Comparison of ENCODE assay signal across 10 cellular contexts in genomic region chr16:15639061-15639568, GRCh38. TPM values are rescaled to one million over a fixed set of nuclear protein-coding genes. Genes with fewer than 3 reads are reported as not detected.
DNase-seq lines count a peak whose midpoint lies in the region; ATAC-seq and TF ChIP-seq lines count a peak whose summit lies in the region.
"Had no signal": no experiment of that assay in that cellular context is flagged by ENCODE, and none has a peak within 500 bp of the region (broad histone marks: within the 10 kb centered on the region; RNA-seq: fewer than 3 reads in every experiment).

No MANE protein-coding gene starts in this region.

- H3K36me3 Mint-ChIP-seq in activated CD4-positive, alpha-beta T cell treated with anti-CD3 and anti-CD28 coated beads, Interleukin-2, amount 10 ng/mL, durations not matched to agents 24 days and 14 days (ENCODE audit: low read depth) = peaks cover 53% of the 10 kb centered on the region
- H3K36me3 Mint-ChIP-seq in activated naive CD8-positive, alpha-beta T cell treated with anti-CD3 and anti-CD28 coated beads, Interleukin-2, amount 10 ng/mL, durations not matched to agents 7 days and 5 days = peaks cover 37% of the 10 kb centered on the region
- H3K36me3 Mint-ChIP-seq in stimulated activated naive B cell treated with anti-CD40 and anti-IgM and Interleukin-4, amounts not matched to agents 10 μg/mL and 1 μg/mL and 100 μg/mL, for 72 hours = peaks cover 33 to 48% of the 10 kb centered on the region in 2 donors
- H3K36me3 Mint-ChIP-seq in progenitor cell of endocrine pancreas (ENCODE audit: insufficient read depth) (peaks cover 20% of the 10 kb centered on the region), H9 (ENCODE audit: insufficient read depth in 1 of 3, low read depth in 3 of 3) (peaks cover 17 to 45% (median 45%) of the 10 kb centered on the region in 3 experiments; a peak in 6 of 7 replicates)

- no peak overlapping the region for H4K91ac ChIP-seq in H9 (ENCODE audit: insufficient read length, low read depth, low read length)

- H2BK12ac ChIP-seq in H9 (ENCODE audit: insufficient read length, low read depth, low read length) = no peak overlapping the region

- no peaks in the 10 kb centered on the region for H3K9me3 ChIP-seq in H9 (ENCODE audit: control insufficient read depth, low read depth, low read length)

- no peak overlapping the region for H3K27ac ChIP-seq in H9 (ENCODE audit: insufficient read length, low read depth, low read length)

- H3K4me1 Mint-ChIP-seq in activated CD4-positive, alpha-beta T cell treated with anti-CD3 and anti-CD28 coated beads, Interleukin-2, amount 10 ng/mL, durations not matched to agents 24 days and 14 days = peaks cover 67% of the 10 kb centered on the region
- H3K4me1 Mint-ChIP-seq in activated naive CD8-positive, alpha-beta T cell treated with anti-CD3 and anti-CD28 coated beads, Interleukin-2, amount 10 ng/mL, durations not matched to agents 7 days and 5 days = peaks cover 59% of the 10 kb centered on the region
- H3K4me1 Mint-ChIP-seq in stimulated activated naive B cell treated with anti-CD40 and anti-IgM and Interleukin-4, amounts not matched to agents 10 μg/mL and 1 μg/mL and 100 μg/mL, for 72 hours = peaks cover 46 to 84% of the 10 kb centered on the region in 2 donors
- peaks cover 17% of the 10 kb centered on the region for H3K4me1 Mint-ChIP-seq in progenitor cell of endocrine pancreas (ENCODE audit: low read depth)
- peaks cover 13 to 15% of the 10 kb centered on the region in 2 experiments for H3K4me1 Mint-ChIP-seq in H9

- no peaks in the 10 kb centered on the region for H3K27me3 ChIP-seq in H9 (ENCODE audit: insufficient read depth, low read length)

- intact Hi-C loops in activated CD4-positive, alpha-beta T cell treated with anti-CD3 and anti-CD28 coated beads, Interleukin-2, amount 10 ng/mL, durations not matched to agents 24 days and 14 days (cut with micrococcal nuclease) = loop anchor here (1.0 to 5.0 kb wide), 3 partner anchors 48 to 212 kb away; no protein-coding TSS in a partner anchor

- TF ChIP-seq CTCF in progenitor cell of endocrine pancreas (IDR thresholded peaks at IDR 0.05; ENCODE audit: unreplicated experiment) = no peak
- no peak for TF ChIP-seq CTCF in H9 (conservative IDR thresholded peaks at IDR 0.05)

- no peak overlapping the region for H2BK5ac ChIP-seq in H9 (ENCODE audit: insufficient read length, low read length)

- no peaks in the 10 kb centered on the region for H3K27me3 Mint-ChIP-seq in activated CD4-positive, alpha-beta T cell treated with anti-CD3 and anti-CD28 coated beads, Interleukin-2, amount 10 ng/mL, durations not matched to agents 24 days and 14 days
- H3K27me3 Mint-ChIP-seq in activated naive CD8-positive, alpha-beta T cell treated with anti-CD3 and anti-CD28 coated beads, Interleukin-2, amount 10 ng/mL, durations not matched to agents 7 days and 5 days = no peaks in the 10 kb centered on the region
- H3K27me3 Mint-ChIP-seq in stimulated activated naive B cell treated with anti-CD40 and anti-IgM and Interleukin-4, amounts not matched to agents 10 μg/mL and 1 μg/mL and 100 μg/mL, for 72 hours = no peaks in the 10 kb centered on the region
- H3K27me3 Mint-ChIP-seq in progenitor cell of endocrine pancreas = no peaks in the 10 kb centered on the region
- no peaks in the 10 kb centered on the region for H3K27me3 Mint-ChIP-seq in H9 (ENCODE audit: low read depth)

- H2BK15ac ChIP-seq in H9 (ENCODE audit: low read depth, low read length) = no peak overlapping the region

- peaks cover 6% of the 10 kb centered on the region for H3K79me2 ChIP-seq in H9 (ENCODE audit: insufficient read depth, low read length)

- peaks cover 3% of the 10 kb centered on the region for H3K79me1 ChIP-seq in H9 (ENCODE audit: insufficient read depth, low read depth, low read length, poor library complexity, severe bottlenecking)

- H3T11ph ChIP-seq in H9 (ENCODE audit: low read length) = no peak overlapping the region

- H3K56ac ChIP-seq in H9 (ENCODE audit: insufficient read length, low read depth, low read length) = no peak overlapping the region

- H2AFZ ChIP-seq in H9 (ENCODE audit: low read length) = no peak overlapping the region

- no peak overlapping the region for H2AK5ac ChIP-seq in H9 (ENCODE audit: insufficient read length, low read length)

- no peak overlapping the region for H2BK120ac ChIP-seq in H9 (ENCODE audit: low read depth, low read length, poor library complexity, severe bottlenecking)

- H3K4me1 ChIP-seq in H9 (ENCODE audit: insufficient read depth, low read length) = no peaks in the 10 kb centered on the region

- H3K23me2 ChIP-seq in H9 (ENCODE audit: insufficient read length, low read depth, low read length, poor library complexity, severe bottlenecking) = peaks cover 4% of the 10 kb centered on the region

- DNase-seq in activated CD4-positive, alpha-beta T cell treated with anti-CD3 and anti-CD28 coated beads, Interleukin-2, amount 10 ng/mL, durations not matched to agents 24 days and 14 days = no peak
- DNase-seq in activated CD4-positive, alpha-beta T cell treated with anti-CD3 and anti-CD28 coated beads for 4 hours = no peak
- peak; percentile 38 for DNase-seq in activated CD4-positive, CD25-positive, alpha-beta regulatory T cell treated with anti-CD3 and anti-CD28 coated beads, Interleukin-2, amount 50 U/mL, for 72 hours
- no peak for DNase-seq in activated naive CD8-positive, alpha-beta T cell treated with anti-CD3 and anti-CD28 coated beads, Interleukin-2, amount 10 ng/mL, durations not matched to agents 7 days and 5 days
- DNase-seq in stimulated activated naive B cell treated with anti-CD40 and anti-IgM and Interleukin-4, amounts not matched to agents 10 μg/mL and 1 μg/mL and 100 μg/mL, for 72 hours = peak; percentile 38
- DNase-seq in progenitor cell of endocrine pancreas (ENCODE audit: low spot score, unreplicated experiment) (no peak), H9 (no peak)
- DNase-seq: DMS53 had no signal

- H3K4me3 Mint-ChIP-seq in activated CD4-positive, alpha-beta T cell treated with anti-CD3 and anti-CD28 coated beads, Interleukin-2, amount 10 ng/mL, durations not matched to agents 24 days and 14 days = peak overlapping the region; percentile 67
- peak overlapping the region; percentile 69 for H3K4me3 Mint-ChIP-seq in activated naive CD8-positive, alpha-beta T cell treated with anti-CD3 and anti-CD28 coated beads, Interleukin-2, amount 10 ng/mL, durations not matched to agents 7 days and 5 days
- peak overlapping the region; percentile 68 to 73 for H3K4me3 Mint-ChIP-seq in stimulated activated naive B cell treated with anti-CD40 and anti-IgM and Interleukin-4, amounts not matched to agents 10 μg/mL and 1 μg/mL and 100 μg/mL, for 72 hours
- H3K4me3 Mint-ChIP-seq in progenitor cell of endocrine pancreas (ENCODE audit: low read depth) (no peak overlapping the region), H9 (no peak overlapping the region)

- peak overlapping the region; percentile 92 for H3K27ac Mint-ChIP-seq in activated CD4-positive, alpha-beta T cell treated with anti-CD3 and anti-CD28 coated beads, Interleukin-2, amount 10 ng/mL, durations not matched to agents 24 days and 14 days
- H3K27ac Mint-ChIP-seq in activated naive CD8-positive, alpha-beta T cell treated with anti-CD3 and anti-CD28 coated beads, Interleukin-2, amount 10 ng/mL, durations not matched to agents 7 days and 5 days = peak overlapping the region; percentile 83
- peak overlapping the region; percentile 96 for H3K27ac Mint-ChIP-seq in stimulated activated naive B cell treated with anti-CD40 and anti-IgM and Interleukin-4, amounts not matched to agents 10 μg/mL and 1 μg/mL and 100 μg/mL, for 72 hours
- H3K27ac Mint-ChIP-seq in progenitor cell of endocrine pancreas = no peak overlapping the region
- H3K27ac Mint-ChIP-seq in H9 = no peak overlapping the region

- H3K9me3 Mint-ChIP-seq in activated CD4-positive, alpha-beta T cell treated with anti-CD3 and anti-CD28 coated beads, Interleukin-2, amount 10 ng/mL, durations not matched to agents 24 days and 14 days = peaks cover 6% of the 10 kb centered on the region
- H3K9me3 Mint-ChIP-seq in activated naive CD8-positive, alpha-beta T cell treated with anti-CD3 and anti-CD28 coated beads, Interleukin-2, amount 10 ng/mL, durations not matched to agents 7 days and 5 days = no peaks in the 10 kb centered on the region
- no peaks in the 10 kb centered on the region for H3K9me3 Mint-ChIP-seq in stimulated activated naive B cell treated with anti-CD40 and anti-IgM and Interleukin-4, amounts not matched to agents 10 μg/mL and 1 μg/mL and 100 μg/mL, for 72 hours
- H3K9me3 Mint-ChIP-seq in progenitor cell of endocrine pancreas (ENCODE audit: low read depth) (no peaks in the 10 kb centered on the region), H9 (no peaks in the 10 kb centered on the region)

- H3K23ac ChIP-seq in H9 (ENCODE audit: insufficient read length, low read depth, low read length) = no peak overlapping the region

- ATAC-seq in activated naive CD8-positive, alpha-beta T cell treated with anti-CD3 and anti-CD28 coated beads, Interleukin-2, amount 10 ng/mL, durations not matched to agents 7 days and 5 days (ENCODE audit: low read depth) = no peak
- peak; percentile 49 to 51 for ATAC-seq in stimulated activated naive B cell treated with anti-CD40 and anti-IgM and Interleukin-4, amounts not matched to agents 10 μg/mL and 1 μg/mL and 100 μg/mL, for 72 hours (replicated peaks)
- ATAC-seq in GM19467 (IDR thresholded peaks at IDR 0.05; ENCODE audit: unreplicated experiment) = no peak
- ATAC-seq: Panc1 had no signal

- H2BK20ac ChIP-seq in H9 (ENCODE audit: low read depth, low read length, poor library complexity, severe bottlenecking) = no peak overlapping the region

- WGBS in H9 (ENCODE audit: extremely low coverage, insufficient read length, low lambda C conversion rate) = no CpG with 5 or more reads among the region's 11 CpGs

- no peak overlapping the region for H3K4ac ChIP-seq in H9 (ENCODE audit: low read depth, low read length)

- POLR2A ChIA-PET in activated naive CD8-positive, alpha-beta T cell treated with anti-CD3 and anti-CD28 coated beads, Interleukin-2, amount 10 ng/mL, durations not matched to agents 7 days and 5 days (lab: Charles Lee) = interaction anchor here (0.6 kb wide), 1 partner anchor 18 kb away, joined by 3 read pairs; no protein-coding TSS in a partner anchor

- no peak overlapping the region for H4K8ac ChIP-seq in H9 (replicated peaks; ENCODE audit: insufficient read length, low read depth, low read length)

- H3K14ac ChIP-seq in H9 (ENCODE audit: insufficient read depth, low read length) = no peak overlapping the region

- no peak overlapping the region for H3K9ac ChIP-seq in H9 (ENCODE audit: extremely low read depth, insufficient read length, low read length)

- H3K18ac ChIP-seq in H9 (ENCODE audit: insufficient read length, low read depth, low read length) = no peak overlapping the region

- H4K20me1 ChIP-seq in H9 (ENCODE audit: control insufficient read depth, insufficient read depth, insufficient read length) = no peaks in the 10 kb centered on the region

- H4K5ac ChIP-seq in H9 (ENCODE audit: insufficient read length, low read depth, low read length) = no peak overlapping the region

- H3K4me2 ChIP-seq in H9 (ENCODE audit: insufficient read depth, insufficient read length, low read length) = no peak overlapping the region

RNA-seq across cellular contexts. Expression of gene MARF1, which starts 3.8 kb away (rescaled TPM):
- total RNA-seq in activated CD4-positive, alpha-beta T cell treated with anti-CD3 and anti-CD28 coated beads, Interleukin-2, amount 10 ng/mL, durations not matched to agents 24 days and 14 days = 55.6 and 56.2 TPM in 2 replicates
- 100 to 1,000 TPM; 111 to 114 TPM for total RNA-seq in activated naive CD8-positive, alpha-beta T cell treated with anti-CD3 and anti-CD28 coated beads, Interleukin-2, amount 10 ng/mL, durations not matched to agents 7 days and 5 days
- total RNA-seq in progenitor cell of endocrine pancreas (67.5 and 71.9 TPM in 2 replicates), H9 (2021) (22.3 and 23.3 TPM in 2 replicates)

RNA-seq across cellular contexts. Expression of gene NDE1, which starts 10.9 kb away (rescaled TPM):
- total RNA-seq in activated CD4-positive, alpha-beta T cell treated with anti-CD3 and anti-CD28 coated beads, Interleukin-2, amount 10 ng/mL, durations not matched to agents 24 days and 14 days = 85.4 and 85.8 TPM in 2 replicates
- 100 to 1,000 TPM; 139 to 141 TPM for total RNA-seq in activated naive CD8-positive, alpha-beta T cell treated with anti-CD3 and anti-CD28 coated beads, Interleukin-2, amount 10 ng/mL, durations not matched to agents 7 days and 5 days
- 42.5 and 46.0 TPM in 2 replicates for total RNA-seq in progenitor cell of endocrine pancreas
- total RNA-seq in H9 (2021) = 45.9 and 49.6 TPM in 2 replicates

Comparison
In these comparisons a context has a peak if more than half of its experiments do, and no peak if none do; other contexts are left out.
1. DNase-seq: peak in activated CD4-positive, CD25-positive, alpha-beta regulatory T cell treated with anti-CD3 and anti-CD28 coated beads, Interleukin-2, amount 50 U/mL, for 72 hours (single experiment) and stimulated activated naive B cell treated with anti-CD40 and anti-IgM and Interleukin-4, amounts not matched to agents 10 μg/mL and 1 μg/mL and 100 μg/mL, for 72 hours (single experiment); none in activated CD4-positive, alpha-beta T cell treated with anti-CD3 and anti-CD28 coated beads, Interleukin-2, amount 10 ng/mL, durations not matched to agents 24 days and 14 days (single experiment), activated CD4-positive, alpha-beta T cell treated with anti-CD3 and anti-CD28 coated beads for 4 hours (0 of 2), activated naive CD8-positive, alpha-beta T cell treated with anti-CD3 and anti-CD28 coated beads, Interleukin-2, amount 10 ng/mL, durations not matched to agents 7 days and 5 days (single experiment), progenitor cell of endocrine pancreas (single experiment) and H9 (single experiment).
2. H3K27ac Mint-ChIP-seq: peak in activated CD4-positive, alpha-beta T cell treated with anti-CD3 and anti-CD28 coated beads, Interleukin-2, amount 10 ng/mL, durations not matched to agents 24 days and 14 days (single experiment), activated naive CD8-positive, alpha-beta T cell treated with anti-CD3 and anti-CD28 coated beads, Interleukin-2, amount 10 ng/mL, durations not matched to agents 7 days and 5 days (single experiment) and stimulated activated naive B cell treated with anti-CD40 and anti-IgM and Interleukin-4, amounts not matched to agents 10 μg/mL and 1 μg/mL and 100 μg/mL, for 72 hours (single experiment); none in progenitor cell of endocrine pancreas (single experiment) and H9 (0 of 3).
3. H3K4me3 Mint-ChIP-seq: peak in activated CD4-positive, alpha-beta T cell treated with anti-CD3 and anti-CD28 coated beads, Interleukin-2, amount 10 ng/mL, durations not matched to agents 24 days and 14 days (single experiment), activated naive CD8-positive, alpha-beta T cell treated with anti-CD3 and anti-CD28 coated beads, Interleukin-2, amount 10 ng/mL, durations not matched to agents 7 days and 5 days (single experiment) and stimulated activated naive B cell treated with anti-CD40 and anti-IgM and Interleukin-4, amounts not matched to agents 10 μg/mL and 1 μg/mL and 100 μg/mL, for 72 hours (2 of 2); none in progenitor cell of endocrine pancreas (single experiment) and H9 (0 of 2).
4. ATAC-seq: peak in stimulated activated naive B cell treated with anti-CD40 and anti-IgM and Interleukin-4, amounts not matched to agents 10 μg/mL and 1 μg/mL and 100 μg/mL, for 72 hours (2 of 2); none in activated naive CD8-positive, alpha-beta T cell treated with anti-CD3 and anti-CD28 coated beads, Interleukin-2, amount 10 ng/mL, durations not matched to agents 7 days and 5 days (single experiment) and GM19467 (single experiment).